ENCODE assay signal across 7 cellular contexts in genomic region chr6:73644941-73645591, GRCh38. TPM values are rescaled to one million over a fixed set of nuclear protein-coding genes. Genes with fewer than 3 reads are reported as not detected.
DNase-seq lines count a peak whose midpoint lies in the region; ATAC-seq and TF ChIP-seq lines count a peak whose summit lies in the region.

No MANE protein-coding gene starts in this region.

- no peak for TF ChIP-seq POLR2A in HCT116 (IDR thresholded peaks at IDR 0.05; ENCODE audit: borderline replicate concordance, extremely low read depth, insufficient read depth, insufficient read length)

- peaks cover 4% of the 10 kb centered on the region for H3K4me1 Mint-ChIP-seq in glutamatergic neuron (ENCODE audit: low read depth, unreplicated experiment)
- H3K4me1 Mint-ChIP-seq in stimulated activated effector memory CD8-positive, alpha-beta T cell treated with anti-CD3 and anti-CD28 coated beads, Interleukin-12 subunit alpha, Interleukin-12 subunit beta, amount 100 ng/mL, for 72 hours: peaks cover 6% of the 10 kb centered on the region

- RAD21 ChIA-PET in HCT116 (lab: Charles Lee; ENCODE audit: low non-redundant PET in 1 of 2, low total read pairs in 2 of 2, uncharacterized antibody in 2 of 2, unreplicated experiment in 2 of 2): no interaction called here

- intact Hi-C loops in HCT116 (cut with micrococcal nuclease): no loop called here

- H3K27ac ChIP-seq in HCT116 (ENCODE audit: low read depth, low read length): no peak overlapping the region
- H3K27ac ChIP-seq in SU-DHL-6 (ENCODE audit: low read depth, low read length): peak overlapping the region; percentile 20; the same call in 1 of the 2 replicates

- CTCF ChIA-PET in HCT116 (lab: Charles Lee): interaction anchor here (0.7 kb wide), 1 partner anchor 336 kb away, joined by 3 read pairs; no protein-coding TSS in a partner anchor

- no peak for TF ChIP-seq RAD21 in HCT116 (IDR thresholded peaks at IDR 0.05; ENCODE audit: low read depth)

- H4K20me1 ChIP-seq in HCT116 (ENCODE audit: insufficient read depth): no peaks in the 10 kb centered on the region
- H4K20me1 ChIP-seq in SU-DHL-6 (ENCODE audit: low read depth, low read length): no peaks in the 10 kb centered on the region

- no peaks in the 10 kb centered on the region for H3K79me2 ChIP-seq in HCT116 (ENCODE audit: insufficient read depth, low read length)
- H3K79me2 ChIP-seq in SU-DHL-6 (ENCODE audit: insufficient read depth, low read length): 0 out of 2 replicates have a peak, but pooled peaks cover 4% of the 10 kb centered on the region

- H3K36me3 Mint-ChIP-seq in glutamatergic neuron (ENCODE audit: unreplicated experiment): no peaks in the 10 kb centered on the region
- peaks cover 40% of the 10 kb centered on the region for H3K36me3 Mint-ChIP-seq in stimulated activated effector memory CD8-positive, alpha-beta T cell treated with anti-CD3 and anti-CD28 coated beads, Interleukin-12 subunit alpha, Interleukin-12 subunit beta, amount 100 ng/mL, for 72 hours

- H3K9me2 ChIP-seq in HCT116 (ENCODE audit: insufficient read depth) (no peaks in the 10 kb centered on the region), SU-DHL-6 (replicated peaks; ENCODE audit: insufficient read depth, low read length) (no peaks in the 10 kb centered on the region)

- H3K9me3 Mint-ChIP-seq in glutamatergic neuron (ENCODE audit: unreplicated experiment): peaks cover 2% of the 10 kb centered on the region
- H3K9me3 Mint-ChIP-seq in stimulated activated effector memory CD8-positive, alpha-beta T cell treated with anti-CD3 and anti-CD28 coated beads, Interleukin-12 subunit alpha, Interleukin-12 subunit beta, amount 100 ng/mL, for 72 hours: no peaks in the 10 kb centered on the region

- DNase-seq in HCT116 (ENCODE audit: low read depth, low spot score): no peak
- no peak for DNase-seq in glutamatergic neuron
- no peak for DNase-seq in stimulated activated effector memory CD8-positive, alpha-beta T cell treated with anti-CD3 and anti-CD28 coated beads, Interleukin-12 subunit alpha, Interleukin-12 subunit beta, amount 100 ng/mL, for 72 hours (ENCODE audit: low spot score in 2 of 2)
- no peak for DNase-seq in mucosa of gallbladder (ENCODE audit: low spot score)
- DNase-seq in NCI-H82 (lab: John Stamatoyannopoulos, UW): no peak

- peak overlapping the region; percentile 42 for H3K27ac Mint-ChIP-seq in glutamatergic neuron (ENCODE audit: unreplicated experiment)
- peak overlapping the region; percentile 88 for H3K27ac Mint-ChIP-seq in stimulated activated effector memory CD8-positive, alpha-beta T cell treated with anti-CD3 and anti-CD28 coated beads, Interleukin-12 subunit alpha, Interleukin-12 subunit beta, amount 100 ng/mL, for 72 hours

- peaks cover 16% of the 10 kb centered on the region; the same call in 1 of the 2 replicates for H3F3A ChIP-seq in SU-DHL-6 (ENCODE audit: insufficient read depth)

- H3K9ac ChIP-seq in HCT116 (ENCODE audit: low read length) (peak overlapping the region; percentile 44), SU-DHL-6 (ENCODE audit: low read length) (peak overlapping the region; percentile 53)

- TF ChIP-seq CTCF in HCT116 (IDR thresholded peaks at IDR 0.05 in 2 of 3, conservative IDR thresholded peaks at IDR 0.05 in 1 of 3; ENCODE audit: borderline replicate concordance in 1 of 3, insufficient read depth in 1 of 3, low read depth in 2 of 3, low read length in 2 of 3) (no peak), SU-DHL-6 (IDR thresholded peaks at IDR 0.05; ENCODE audit: insufficient read depth, low read length, poor library complexity, severe bottlenecking) (no peak), glutamatergic neuron (IDR thresholded peaks at IDR 0.05; ENCODE audit: partially characterized antibody, unreplicated experiment) (no peak)

- POLR2A ChIA-PET in HCT116 (lab: Charles Lee): no interaction called here

- peak overlapping the region; percentile 38 to 53 for H3K4me3 ChIP-seq in HCT116 (replicated peaks in 1 of 2; ENCODE audit: low read depth in 1 of 2, low read length in 2 of 2)
- peak overlapping the region; percentile 48 for H3K4me3 ChIP-seq in SU-DHL-6 (ENCODE audit: insufficient read depth, low read length, poor library complexity, severe bottlenecking)

- no peaks in the 10 kb centered on the region for H3K27me3 ChIP-seq in HCT116 (ENCODE audit: insufficient read depth, low read length)
- H3K27me3 ChIP-seq in SU-DHL-6 (ENCODE audit: low read length): no peaks in the 10 kb centered on the region

- H3K36me3 ChIP-seq in HCT116 (ENCODE audit: control insufficient read depth in 1 of 2, insufficient read depth in 2 of 2, low read length in 2 of 2) (no peaks in the 10 kb centered on the region), SU-DHL-6 (ENCODE audit: low read length) (peaks cover 7% of the 10 kb centered on the region; the same call in 1 of the 2 replicates)

- H3K4me2 ChIP-seq in HCT116 (ENCODE audit: low read length) (peak overlapping the region; percentile 72), SU-DHL-6 (ENCODE audit: low read depth, low read length, poor library complexity, severe bottlenecking) (peak overlapping the region; percentile 90)

- ATAC-seq in HCT116: no peak
- peak; percentile 51 for ATAC-seq in stimulated activated effector memory CD8-positive, alpha-beta T cell treated with anti-CD3 and anti-CD28 coated beads, Interleukin-12 subunit alpha, Interleukin-12 subunit beta, amount 100 ng/mL, for 72 hours
- no peak for ATAC-seq in HG03342 (IDR thresholded peaks at IDR 0.05; ENCODE audit: unreplicated experiment)

- no peaks in the 10 kb centered on the region for H3K27me3 Mint-ChIP-seq in glutamatergic neuron (ENCODE audit: unreplicated experiment)

- BruUV-seq in HCT116 (replicated peaks; lab: Mats Ljungman, UMichigan): no TSS peak

- H3K9me3 ChIP-seq in HCT116 (ENCODE audit: control insufficient read depth in 1 of 2, insufficient read depth in 1 of 2, low read depth in 1 of 2, low read length in 2 of 2) (no peaks in the 10 kb centered on the region), SU-DHL-6 (ENCODE audit: insufficient read depth, low read length) (no peaks in the 10 kb centered on the region)

- peaks cover 29 to 32% of the 10 kb centered on the region in 2 experiments for H3K4me1 ChIP-seq in HCT116 (ENCODE audit: control insufficient read depth in 1 of 2, insufficient read depth in 2 of 2, low read length in 2 of 2)

- no peak overlapping the region for H2AFZ ChIP-seq in HCT116 (ENCODE audit: low read depth, low read length, poor library complexity, severe bottlenecking)
- H2AFZ ChIP-seq in SU-DHL-6 (ENCODE audit: low read depth, low read length, severe bottlenecking): peak overlapping the region; percentile 71

- peak overlapping the region; percentile 82 for H3K4me3 Mint-ChIP-seq in glutamatergic neuron (ENCODE audit: unreplicated experiment)
- H3K4me3 Mint-ChIP-seq in stimulated activated effector memory CD8-positive, alpha-beta T cell treated with anti-CD3 and anti-CD28 coated beads, Interleukin-12 subunit alpha, Interleukin-12 subunit beta, amount 100 ng/mL, for 72 hours: peak overlapping the region; percentile 86

TF ChIP-seq in HCT116, 20 proteins besides CTCF, POLR2A, EP300 and RAD21:
- no peak for TF ChIP-seq CBX3 (IDR thresholded peaks at IDR 0.05; ENCODE audit: low read depth)
- TF ChIP-seq ZFX (IDR thresholded peaks at IDR 0.05): no peak
- TF ChIP-seq TCF7L2 (IDR thresholded peaks at IDR 0.05; ENCODE audit: borderline replicate concordance, extremely low read depth, insufficient read depth, insufficient read length): no peak
- no peak for TF ChIP-seq EZH2 (IDR thresholded peaks at IDR 0.05)
- no peak for TF ChIP-seq POLR2AphosphoS5 (IDR thresholded peaks at IDR 0.05; ENCODE audit: low read depth, low read length)
- no peak for TF ChIP-seq SP1 (IDR thresholded peaks at IDR 0.05; ENCODE audit: low read depth)

RNA-seq across cellular contexts. Expression of gene SLC17A5, which starts 8.7 kb away (rescaled TPM):
- total RNA-seq in HCT116 (2021; ENCODE audit: unreplicated experiment) (17.0 TPM), glutamatergic neuron (ENCODE audit: unreplicated experiment) (14.3 TPM), mucosa of gallbladder (22.1 TPM)
- polyA plus RNA-seq in HCT116 (2012): 8.7 and 9.6 TPM in 2 replicates

RNA-seq across cellular contexts. Expression of gene CD109, which starts 50.9 kb away (rescaled TPM):
- total RNA-seq in HCT116 (2021; ENCODE audit: unreplicated experiment) (42.1 TPM), glutamatergic neuron (ENCODE audit: unreplicated experiment) (0.49 TPM), mucosa of gallbladder (3.9 TPM)
- 7.5 and 10.2 TPM in 2 replicates for polyA plus RNA-seq in HCT116 (2012)
